Comparison of ENCODE assay signal across 12 cellular contexts in genomic region chr9:4886698-4887097, GRCh38.
DNase-seq lines count a peak whose midpoint lies in the region; ATAC-seq and TF ChIP-seq lines count a peak whose summit lies in the region.
"Had no signal": no experiment of that assay in that cellular context is flagged by ENCODE, and none has a peak within 500 bp of the region (broad histone marks: within the 10 kb centered on the region; RNA-seq: fewer than 3 reads in every experiment).

No MANE protein-coding gene starts in this region.

- H3K27me3 ChIP-seq in tibial nerve (no peaks in the 10 kb centered on the region), WERI-Rb-1 (ENCODE audit: insufficient read depth, low read depth, severe bottlenecking) (no peaks in the 10 kb centered on the region)

- ATAC-seq in GM19467 (IDR thresholded peaks at IDR 0.05; ENCODE audit: unreplicated experiment): peak; percentile 92
- peak; percentile 79 for ATAC-seq in HG03045 (IDR thresholded peaks at IDR 0.05; ENCODE audit: unreplicated experiment)
- ATAC-seq: naive thymus-derived CD8-positive, alpha-beta T cell; T-helper 17 cell had no signal

- H3K27ac ChIP-seq in tibial nerve (no peak overlapping the region), WERI-Rb-1 (no peak overlapping the region)

- 60 to 61% methylated on average over 6 of the region's 6 CpGs for WGBS in tibial nerve, 2 donors

- H3K9me3 ChIP-seq in tibial nerve (no peaks in the 10 kb centered on the region), WERI-Rb-1 (ENCODE audit: severe bottlenecking) (no peaks in the 10 kb centered on the region)

- H3K36me3 ChIP-seq in tibial nerve: peaks cover 0 to 21% (median 0%) of the 10 kb centered on the region in 3 donors
- no peaks in the 10 kb centered on the region for H3K36me3 ChIP-seq in WERI-Rb-1

- TF ChIP-seq POLR2A in tibial nerve (IDR thresholded peaks at IDR 0.05): no peak

- H3K4me3 ChIP-seq in GM12864 (ENCODE audit: low read depth, low read length): no peak overlapping the region
- no peak overlapping the region for H3K4me3 ChIP-seq in epithelial cell of proximal tubule (ENCODE audit: low read depth, low read length)
- no peak overlapping the region for H3K4me3 ChIP-seq in tibial nerve
- no peak overlapping the region for H3K4me3 ChIP-seq in WERI-Rb-1 (ENCODE audit: low read depth, low read length)

- TF ChIP-seq CTCF in GM12864 (IDR thresholded peaks at IDR 0.05; ENCODE audit: low read depth, low read length, missing control alignments) (no peak), epithelial cell of proximal tubule (conservative IDR thresholded peaks at IDR 0.05; ENCODE audit: low read depth, low read length) (no peak), tibial nerve (IDR thresholded peaks at IDR 0.05) (no peak), WERI-Rb-1 (IDR thresholded peaks at IDR 0.05; ENCODE audit: low read depth, low read length) (no peak)

- TF ChIP-seq EP300 in tibial nerve (IDR thresholded peaks at IDR 0.05): no peak

- H3K4me1 ChIP-seq in tibial nerve: peaks cover 0 to 5% (median 0%) of the 10 kb centered on the region in 4 donors

- DNase-seq in GM12864 (ENCODE audit: low read depth): peak; percentile 22
- peak; percentile 87 for DNase-seq in epithelial cell of proximal tubule (ENCODE audit: low read depth)
- DNase-seq in midbrain (lab: John Stamatoyannopoulos, UW): no peak
- no peak for DNase-seq in NCI-H1436 treated with DMSO at 0.1 percent for 48 hours (lab: John Stamatoyannopoulos, UW)
- DNase-seq in tibial nerve (ENCODE audit: low spot score in 2 of 2): no peak
- DNase-seq in WERI-Rb-1: no peak
- DNase-seq: KG1; naive thymus-derived CD8-positive, alpha-beta T cell; NCI-H524; T-helper 17 cell had no signal

Comparison
In these comparisons a context has a peak if more than half of its experiments do, and no peak if none do; other contexts are left out.
1. DNase-seq: peak in GM12864 (single experiment) and epithelial cell of proximal tubule (single experiment); none in midbrain (single experiment), NCI-H1436 treated with DMSO at 0.1 percent for 48 hours (single experiment), tibial nerve (0 of 2) and WERI-Rb-1 (single experiment).